1 cellular context compared by ENCODE assay signal in the genomic region with DNA sequence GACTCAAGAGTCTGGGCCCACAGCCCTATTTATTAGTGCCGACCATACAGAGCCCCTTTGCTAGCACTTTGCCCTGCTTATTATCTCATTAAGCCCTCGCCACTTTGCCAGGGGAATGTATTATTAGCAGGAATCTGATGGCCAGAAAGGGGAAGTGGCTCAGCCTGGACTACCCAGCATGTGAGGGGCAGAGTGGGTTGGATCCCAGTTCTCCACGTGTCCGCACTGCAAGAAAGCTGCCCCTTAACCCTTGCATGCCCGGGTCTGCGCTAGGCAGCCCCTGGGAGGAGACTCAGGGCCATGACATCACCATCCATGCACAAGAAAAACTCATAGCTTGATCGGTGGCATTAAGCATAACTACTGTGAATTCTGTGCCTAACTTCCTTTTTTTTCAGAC.
TF ChIP-seq lines count a peak whose summit lies in the region.

No MANE protein-coding gene starts in this region.

TF ChIP-seq in K562, 482 proteins besides CTCF, POLR2A, EP300 and RAD21:
- TF ChIP-seq ZNF561 (CRISPR knock-in tag; conservative IDR thresholded peaks at IDR 0.05) = no peak
- TF ChIP-seq ZNF830 (CRISPR knock-in tag; IDR thresholded peaks at IDR 0.05) = no peak
- peak; percentile 91 for TF ChIP-seq SPI1 (IDR thresholded peaks at IDR 0.05; ENCODE audit: borderline replicate concordance, low read depth, low read length)
